Comparison of ENCODE assay signal across 19 cellular contexts in genomic region chr2:129606496-129607270, GRCh38.
DNase-seq lines count a peak whose midpoint lies in the region; ATAC-seq and TF ChIP-seq lines count a peak whose summit lies in the region.
"Had no signal": no experiment of that assay in that cellular context is flagged by ENCODE, and none has a peak within 500 bp of the region (broad histone marks: within the 10 kb centered on the region; RNA-seq: fewer than 3 reads in every experiment).

No MANE protein-coding gene starts in this region.

- H3K4me1 ChIP-seq in neural progenitor cell: peaks cover 5% of the 10 kb centered on the region

- no peaks in the 10 kb centered on the region for H4K20me1 ChIP-seq in neural progenitor cell (ENCODE audit: low read depth)

- ATAC-seq in WTC11: peak; percentile 58
- ATAC-seq in left ventricle myocardium superior: peak; percentile 76
- ATAC-seq in GM18519 (IDR thresholded peaks at IDR 0.05; ENCODE audit: low FRiP score, unreplicated experiment): no peak
- ATAC-seq: GM12878, HepG2, Panc1 had no signal

- H3K4me1 Mint-ChIP-seq in WTC11 (peaks cover 23% of the 10 kb centered on the region), neural progenitor cell (peaks cover 4% of the 10 kb centered on the region), Calu3 (ENCODE audit: low read depth, unreplicated experiment) (no peaks in the 10 kb centered on the region)
- H3K4me1 Mint-ChIP-seq: B cell; CD4-positive, alpha-beta memory T cell had no signal

- BruUV-seq in Calu3 (replicated peaks; lab: Mats Ljungman, UMichigan): no TSS peak

- H2AFZ ChIP-seq in neural progenitor cell (replicated peaks): no peak overlapping the region

- DNase-seq in ELF-1 (ENCODE audit: low read depth, low spot score) (peak; percentile 30), WTC11 (ENCODE audit: low spot score) (no peak), left ventricle myocardium superior (peak; percentile 38), neural progenitor cell (ENCODE audit: low spot score) (no peak), Calu3 (no peak), foreskin fibroblast (no peak)
- DNase-seq: CD4-positive, alpha-beta memory T cell; GDM1; NCI-H1048; NCI-H1436 treated with DMSO at 0.1 percent for 48 hours; NCI-H2029 treated with DMSO at 0.1 percent for 48 hours; NCI-H2171 treated with DMSO at 0.1 percent for 48 hours; NCI-H510A had no signal

- H3K4me3 ChIP-seq in neural progenitor cell: no peak overlapping the region
- H3K4me3 ChIP-seq in foreskin fibroblast (ENCODE audit: low read depth in 1 of 2, low read length in 2 of 2): no peak overlapping the region
- H3K4me3 ChIP-seq: GM12878 had no signal

- CTCF ChIA-PET in WTC11 (lab: Charles Lee) (interaction anchor here (0.7 to 1.2 kb wide), 3 partner anchors 8 to 142 kb away, joined by 3 read pairs; no protein-coding TSS in a partner anchor), Calu3 (lab: Charles Lee) (no interaction called here)

- intact Hi-C loops in left ventricle myocardium superior (cut with micrococcal nuclease): no loop called here
- intact Hi-C loops in Calu3 (cut with micrococcal nuclease; ENCODE audit: unreplicated experiment): no loop called here

- H3K36me3 ChIP-seq in neural progenitor cell: no peaks in the 10 kb centered on the region

- no peak overlapping the region for H3K4me2 ChIP-seq in neural progenitor cell
- H3K4me2 ChIP-seq: KMS-11 had no signal

- POLR2A ChIA-PET in WTC11 (lab: Charles Lee): no interaction called here

- H3K4me3 Mint-ChIP-seq in WTC11 (no peak overlapping the region), neural progenitor cell (no peak overlapping the region), Calu3 (ENCODE audit: low read depth, unreplicated experiment) (no peak overlapping the region)
- H3K4me3 Mint-ChIP-seq: B cell; CD4-positive, alpha-beta memory T cell had no signal

- TF ChIP-seq CTCF in WTC11 (IDR thresholded peaks at IDR 0.05): no peak
- no peak for TF ChIP-seq CTCF in neural progenitor cell (IDR thresholded peaks at IDR 0.05)
- TF ChIP-seq CTCF in Calu3 (IDR thresholded peaks at IDR 0.05; ENCODE audit: unreplicated experiment): no peak
- TF ChIP-seq CTCF in foreskin fibroblast (IDR thresholded peaks at IDR 0.05; ENCODE audit: low read depth, low read length): no peak

- peaks cover 23% of the 10 kb centered on the region for H3K9me3 Mint-ChIP-seq in WTC11
- H3K9me3 Mint-ChIP-seq in neural progenitor cell: no peaks in the 10 kb centered on the region
- peaks cover 8% of the 10 kb centered on the region for H3K9me3 Mint-ChIP-seq in Calu3 (ENCODE audit: low read depth, unreplicated experiment)

- H3K27me3 ChIP-seq in neural progenitor cell: no peaks in the 10 kb centered on the region

- peaks cover 12% of the 10 kb centered on the region for H3K27me3 Mint-ChIP-seq in WTC11 (ENCODE audit: low read depth)
- peaks cover 2% of the 10 kb centered on the region for H3K27me3 Mint-ChIP-seq in neural progenitor cell (ENCODE audit: insufficient read depth, low read depth)
- H3K27me3 Mint-ChIP-seq in Calu3 (ENCODE audit: unreplicated experiment): no peaks in the 10 kb centered on the region

- no peaks in the 10 kb centered on the region for H3K9me3 ChIP-seq in neural progenitor cell (ENCODE audit: low read depth)

- H3K79me2 ChIP-seq in neural progenitor cell (ENCODE audit: low read depth): no peaks in the 10 kb centered on the region

- no peak overlapping the region for H3K27ac ChIP-seq in neural progenitor cell
- H3K27ac ChIP-seq: KMS-11 had no signal

- no peak overlapping the region for H3K9ac ChIP-seq in neural progenitor cell
- H3K9ac ChIP-seq: KMS-11 had no signal

- peaks cover 11% of the 10 kb centered on the region for H3K36me3 Mint-ChIP-seq in WTC11
- no peaks in the 10 kb centered on the region for H3K36me3 Mint-ChIP-seq in neural progenitor cell
- no peaks in the 10 kb centered on the region for H3K36me3 Mint-ChIP-seq in Calu3 (ENCODE audit: insufficient read depth, unreplicated experiment)
- H3K36me3 Mint-ChIP-seq: CD4-positive, alpha-beta memory T cell had no signal

- H3K27ac Mint-ChIP-seq in WTC11 (peak overlapping the region; percentile 37; the same call in 1 of the 2 replicates), neural progenitor cell (peak overlapping the region; percentile 58), Calu3 (ENCODE audit: unreplicated experiment) (no peak overlapping the region)
- H3K27ac Mint-ChIP-seq: B cell; CD4-positive, alpha-beta memory T cell had no signal

- no peaks in the 10 kb centered on the region for H3F3A ChIP-seq in neural progenitor cell (ENCODE audit: low read depth)

TF ChIP-seq in WTC11, 78 proteins besides CTCF, POLR2A, EP300 and RAD21:
- TF ChIP-seq SOX15 (CRISPR knock-in tag; IDR thresholded peaks at IDR 0.05) (no peak), E2F1 (CRISPR knock-in tag; IDR thresholded peaks at IDR 0.05) (no peak)

Comparison
In these comparisons a context has a peak if more than half of its experiments do, and no peak if none do; other contexts are left out.
1. DNase-seq: peak in ELF-1 (single experiment) and left ventricle myocardium superior (single experiment); none in WTC11 (single experiment), neural progenitor cell (single experiment), Calu3 (single experiment) and foreskin fibroblast (0 of 2).